8 cellular contexts compared by ENCODE assay signal in genomic region chr5:23208959-23209431, GRCh38.
DNase-seq lines count a peak whose midpoint lies in the region; ATAC-seq and TF ChIP-seq lines count a peak whose summit lies in the region.

No MANE protein-coding gene starts in this region.

- TF ChIP-seq POLR2A in right lobe of liver (IDR thresholded peaks at IDR 0.05) (no peak), vagina (IDR thresholded peaks at IDR 0.05) (no peak)

- H3K9me3 ChIP-seq in right lobe of liver (no peaks in the 10 kb centered on the region), vagina (no peaks in the 10 kb centered on the region)

- H3K27ac ChIP-seq in right lobe of liver (no peak overlapping the region), vagina (no peak overlapping the region)

- H3K27me3 ChIP-seq in right lobe of liver (no peaks in the 10 kb centered on the region), vagina (no peaks in the 10 kb centered on the region)

- no peak overlapping the region for H3K4me3 ChIP-seq in astrocyte of the cerebellum (ENCODE audit: low read depth, low read length)
- H3K4me3 ChIP-seq in right lobe of liver = no peak overlapping the region
- no peak overlapping the region for H3K4me3 ChIP-seq in vagina

- ATAC-seq in GM19328 (IDR thresholded peaks at IDR 0.05; ENCODE audit: unreplicated experiment) (peak; percentile 60), HG03439 (IDR thresholded peaks at IDR 0.05; ENCODE audit: unreplicated experiment) (peak; percentile 90), right lobe of liver (peak; percentile 79 to 86 (median 80))

- peak; percentile 67 for TF ChIP-seq CTCF in astrocyte of the cerebellum (IDR thresholded peaks at IDR 0.05; ENCODE audit: low read depth, low read length, missing control alignments)
- peak; percentile 55 to 72 (median 63) for TF ChIP-seq CTCF in right lobe of liver (IDR thresholded peaks at IDR 0.05)
- no peak for TF ChIP-seq CTCF in vagina (IDR thresholded peaks at IDR 0.05)

- intact Hi-C loops in right lobe of liver (cut with DNase I) = no loop called here
- intact Hi-C loops in vagina (cut with DNase I) = loop anchor here (5.0 kb wide), 1 partner anchor 1188 kb away; no protein-coding TSS in a partner anchor

- H3K4me1 ChIP-seq in right lobe of liver = no peaks in the 10 kb centered on the region
- no peaks in the 10 kb centered on the region for H3K4me1 ChIP-seq in vagina

- in situ Hi-C loops in astrocyte of the cerebellum (cut with HindIII; ENCODE audit: low sequenced_read_pairs) = no loop called here

- H3K36me3 ChIP-seq in right lobe of liver (no peaks in the 10 kb centered on the region), vagina (no peaks in the 10 kb centered on the region)

- 0% methylated on average over 1 of the region's 1 CpG for WGBS in right lobe of liver (ENCODE audit: insufficient coverage, low coverage, low lambda C conversion rate, missing lambda C conversion rate)

- DNase-seq in D341Med (ENCODE audit: low spot score) = peak; percentile 59
- peak; percentile 26 for DNase-seq in NCI-H524 treated with DMSO at 0.1 percent for 48 hours (lab: John Stamatoyannopoulos, UW)
- no peak for DNase-seq in astrocyte of the cerebellum (ENCODE audit: low read depth)
- DNase-seq in right lobe of liver = no peak
- no peak for DNase-seq in vagina (ENCODE audit: extremely low spot score in 2 of 2)
- no peak for DNase-seq in dermis blood vessel endothelial cell

Comparison
In these comparisons a context has a peak if more than half of its experiments do, and no peak if none do; other contexts are left out.
1. DNase-seq: peak in D341Med (single experiment) and NCI-H524 treated with DMSO at 0.1 percent for 48 hours (single experiment); none in astrocyte of the cerebellum (single experiment), right lobe of liver (0 of 3), vagina (0 of 2) and dermis blood vessel endothelial cell (single experiment).
2. CTCF ChIP-seq: peak in astrocyte of the cerebellum (single experiment) and right lobe of liver (4 of 4); none in vagina (0 of 3).
3. Peak in every context shown above with its lines, with median percentiles within 50 percentile points of each other: ATAC-seq.